In the genomic region with DNA sequence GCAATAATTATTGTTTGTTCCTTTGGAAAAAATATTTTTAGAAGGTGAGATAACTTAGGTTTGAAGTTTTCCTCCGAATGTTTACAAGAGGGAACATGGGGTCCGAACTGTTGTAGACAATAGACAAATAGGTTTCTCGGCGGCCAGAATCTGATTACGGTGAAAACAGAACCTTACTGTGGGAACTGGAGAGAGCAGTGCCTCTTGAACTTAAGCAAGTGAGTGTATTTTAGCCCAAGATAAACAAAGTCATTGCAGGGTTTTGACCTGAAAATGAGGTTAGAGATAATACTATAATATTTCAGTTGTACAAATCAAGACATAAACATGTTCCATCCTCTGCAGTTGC, we compare ENCODE assay signal across 23 cellular contexts.
"Had no signal": no experiment of that assay in that cellular context is flagged by ENCODE, and none has a peak within 500 bp of the region (broad histone marks: within the 10 kb centered on the region; RNA-seq: fewer than 3 reads in every experiment).

No MANE protein-coding gene starts in this region.

- H3K27ac ChIP-seq: ascending aorta, left lung, neutrophil, WERI-Rb-1 had no signal

- ATAC-seq: activated CD4-positive, CD25-positive, alpha-beta regulatory T cell treated with anti-CD3 and anti-CD28 coated beads, Interleukin-2, amount 50 U/mL, for 24 hours; left lung; T-helper 17 cell had no signal

- H3K27me3 ChIP-seq: adrenal gland, ascending aorta, left lung, neutrophil had no signal

- H3K4me1 ChIP-seq: ascending aorta, left lung had no signal

- H3K36me3 ChIP-seq: adrenal gland, ascending aorta, left lung, neutrophil, WERI-Rb-1 had no signal

- H3K9me3 ChIP-seq: adrenal gland, ascending aorta, left lung, neutrophil had no signal

- DNase-seq: activated CD4-positive, alpha-beta T cell treated with anti-CD3 and anti-CD28 coated beads for 48 hours; activated CD4-positive, alpha-beta T cell treated with anti-CD3 and anti-CD28 coated beads, Interleukin-2, amount 50 U/mL, for 48 hours; activated CD8-positive, alpha-beta memory T cell treated with anti-CD3 and anti-CD28 coated beads for 24 hours; activated effector memory CD4-positive, alpha-beta T cell treated with anti-CD3 and anti-CD28 coated beads, Interleukin-2, amount 50 U/mL, for 16 hours; activated naive CD4-positive, alpha-beta T cell treated with anti-CD3 and anti-CD28 coated beads for 36 hours; activated naive CD8-positive, alpha-beta T cell treated with anti-CD3 and anti-CD28 coated beads for 36 hours; adrenal gland; caudate nucleus; hypothalamus; immature natural killer cell; left lung; naive B cell; nephron progenitor cell; stimulated activated CD4-positive, alpha-beta T cell treated with anti-CD3 and anti-CD28 coated beads, Interleukin-15, amount 100 ng/mL, for 24 hours; stimulated activated CD4-positive, alpha-beta T cell treated with anti-CD3 and anti-CD28 coated beads, Interleukin-2, amount 100 ng/mL, for 24 hours; stimulated activated naive CD4-positive, alpha-beta T cell; T-helper 17 cell; T1000; trophoblast cell; WERI-Rb-1 had no signal

- H3K4me3 ChIP-seq: adrenal gland, ascending aorta, left lung had no signal
